ENCODE assay signal across 32 cellular contexts in the genomic region with DNA sequence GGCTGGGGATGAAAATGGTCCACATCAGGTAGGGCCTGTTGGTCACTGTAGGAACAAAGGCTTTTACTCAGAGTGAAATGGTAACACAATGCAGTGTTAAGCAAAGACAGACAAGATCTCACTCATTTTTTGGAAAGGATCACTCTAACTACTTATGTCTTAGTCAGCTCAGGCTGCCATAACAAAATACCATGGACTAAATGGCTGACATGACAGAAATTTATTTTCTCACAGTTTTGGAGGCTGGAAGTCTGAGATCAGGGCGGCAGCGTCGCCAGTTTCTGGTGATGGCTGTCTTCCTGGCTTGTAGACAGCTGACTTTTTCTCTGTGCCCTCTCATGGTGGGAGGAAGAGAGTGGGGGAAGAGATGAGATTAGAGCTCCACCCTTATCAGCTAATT.
"Had no signal": no experiment of that assay in that cellular context is flagged by ENCODE, and none has a peak within 500 bp of the region (broad histone marks: within the 10 kb centered on the region; RNA-seq: fewer than 3 reads in every experiment).

No MANE protein-coding gene starts in this region.

- H3K27me3 ChIP-seq: body of pancreas, brain microvascular endothelial cell, breast epithelium, cardiac muscle cell had no signal

- H3K4me1 ChIP-seq: body of pancreas, breast epithelium had no signal

- H3K36me3 ChIP-seq: brain microvascular endothelial cell, breast epithelium, cardiac muscle cell had no signal

- FAIRE-seq: astrocyte, TTC549 had no signal

- DNase-seq: activated B cell treated with CpG ODN at 0.5 μM for 24 hours; activated CD4-positive, alpha-beta memory T cell treated with anti-CD3 and anti-CD28 coated beads, Interleukin-2, amount 10 ng/mL, durations not matched to agents 7 days and 5 days; activated CD4-positive, alpha-beta T cell treated with anti-CD3 and anti-CD28 coated beads for 4 hours; activated CD4-positive, alpha-beta T cell treated with anti-CD3 and anti-CD28 coated beads, Interleukin-2, amount 10 ng/mL, durations not matched to agents 24 days and 14 days; activated CD4-positive, alpha-beta T cell treated with anti-CD3 and anti-CD28 coated beads, Interleukin-2, amount 50 U/mL, for 1 hour; activated CD4-positive, alpha-beta T cell treated with anti-CD3 and anti-CD28 coated beads, Interleukin-2, amount 50 U/mL, for 4 hours; activated CD4-positive, CD25-positive, alpha-beta regulatory T cell treated with anti-CD3 and anti-CD28 coated beads, Interleukin-2, amount 50 U/mL, for 72 hours; activated CD8-positive, alpha-beta memory T cell treated with anti-CD3 and anti-CD28 coated beads for 24 hours; activated CD8-positive, alpha-beta memory T cell treated with anti-CD3 and anti-CD28 coated beads, Interleukin-2, amount 10 ng/mL, durations not matched to agents 7 days and 5 days; activated CD8-positive, alpha-beta memory T cell treated with anti-CD3 and anti-CD28 coated beads, Interleukin-2, amount 50 U/mL, for 48 hours; activated CD8-positive, alpha-beta T cell treated with anti-CD3 and anti-CD28 coated beads, Interleukin-2, amount 10 ng/mL, durations not matched to agents 7 days and 5 days; activated effector memory CD4-positive, alpha-beta T cell treated with Interleukin-2 at 50 U/mL for 16 hours; activated gamma-delta T cell; activated naive CD4-positive, alpha-beta T cell treated with anti-CD3 and anti-CD28 coated beads, Interleukin-2, amount 10 ng/mL, durations not matched to agents 7 days and 5 days; activated naive CD4-positive, alpha-beta T cell treated with Interleukin-2 at 50 U/mL for 16 hours; activated naive CD8-positive, alpha-beta T cell treated with anti-CD3 and anti-CD28 coated beads, Interleukin-2, amount 10 ng/mL, durations not matched to agents 7 days and 5 days; activated naive CD8-positive, alpha-beta T cell treated with anti-CD3 and anti-CD28 coated beads, Interleukin-2, amount 50 U/mL, for 24 hours; activated T-cell treated with anti-CD3 and anti-CD28 coated beads, Interleukin-2, amount 50 U/mL, for 24 hours; activated T-cell treated with anti-CD3 and anti-CD28 coated beads, Interleukin-2, amount 50 U/mL, for 48 hours; aorta; body of pancreas; brain microvascular endothelial cell; caudate nucleus; cerebellar nuclear complex; T-cell; T-helper 2 cell; T-helper 9 cell had no signal

- ATAC-seq: activated CD8-positive, alpha-beta memory T cell treated with anti-CD3 and anti-CD28 coated beads, Interleukin-2, amount 10 ng/mL, durations not matched to agents 7 days and 5 days; activated CD8-positive, alpha-beta T cell treated with anti-CD3 and anti-CD28 coated beads, Interleukin-2, amount 10 ng/mL, durations not matched to agents 7 days and 5 days; activated naive CD8-positive, alpha-beta T cell treated with anti-CD3 and anti-CD28 coated beads, Interleukin-2, amount 50 U/mL, for 24 hours; body of pancreas; T-cell had no signal

- H3K27ac ChIP-seq: body of pancreas, brain microvascular endothelial cell, breast epithelium, cardiac muscle cell, VCaP had no signal

- H3K4me3 ChIP-seq: body of pancreas, breast epithelium, cardiac muscle cell had no signal

- H3K9me3 ChIP-seq: body of pancreas, breast epithelium had no signal
